In the genomic region with DNA sequence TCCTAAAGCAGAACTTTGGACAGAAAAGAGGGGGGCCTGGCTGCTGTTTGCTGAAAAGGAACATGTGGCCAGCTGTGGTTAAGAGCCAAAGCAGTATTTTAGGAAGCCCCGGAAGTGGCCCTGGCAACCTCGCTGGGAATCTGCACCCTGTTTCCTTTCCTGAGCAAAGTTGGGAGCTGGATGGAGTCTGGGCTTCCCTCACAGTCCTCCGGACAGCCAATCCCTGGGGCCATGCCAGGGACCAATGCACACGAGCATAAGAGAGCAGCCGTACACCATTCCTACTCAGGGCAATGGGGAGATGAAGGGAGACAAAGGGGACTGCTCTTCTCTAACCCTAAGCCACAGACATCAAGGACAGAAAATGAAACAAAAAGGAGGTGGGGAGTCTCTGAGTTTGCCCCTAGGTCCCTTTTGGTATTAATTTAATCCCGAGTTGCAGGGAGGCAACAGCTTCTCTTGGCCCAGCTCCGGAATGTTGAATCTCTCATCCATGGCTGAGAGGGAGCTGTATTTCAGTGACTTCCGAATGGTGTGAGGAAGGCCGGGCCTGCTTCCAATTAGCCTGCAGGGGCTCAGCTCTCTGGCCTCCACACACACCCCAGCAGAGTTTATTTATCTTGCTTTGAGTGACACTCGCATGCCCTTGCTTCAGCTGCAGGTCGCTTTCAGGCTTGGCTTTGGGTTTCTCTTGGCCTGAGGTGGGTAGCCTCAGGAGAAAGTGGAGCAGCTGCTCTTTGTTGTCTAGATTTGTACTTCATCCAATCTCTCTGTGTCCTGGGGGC, we compare ENCODE assay signal across 12 cellular contexts.
DNase-seq lines count a peak whose midpoint lies in the region; ATAC-seq and TF ChIP-seq lines count a peak whose summit lies in the region.
"Had no signal": no experiment of that assay in that cellular context is flagged by ENCODE, and none has a peak within 500 bp of the region (broad histone marks: within the 10 kb centered on the region; RNA-seq: fewer than 3 reads in every experiment).

No MANE protein-coding gene starts in this region.

- no peak for TF ChIP-seq CTCF in fibroblast of the aortic adventitia (IDR thresholded peaks at IDR 0.05; ENCODE audit: insufficient read depth, low read length)
- no peak for TF ChIP-seq CTCF in sigmoid colon (IDR thresholded peaks at IDR 0.05)

- H3K9me3 ChIP-seq in sigmoid colon, result no peaks in the 10 kb centered on the region

- peaks cover 0 to 32% (median 26%) of the 10 kb centered on the region in 4 donors for H3K4me1 ChIP-seq in sigmoid colon

- peaks cover 0 to 17% (median 0%) of the 10 kb centered on the region in 4 donors for H3K36me3 ChIP-seq in sigmoid colon

- no peak for TF ChIP-seq POLR2A in sigmoid colon (IDR thresholded peaks at IDR 0.05)

- no peak for TF ChIP-seq EP300 in sigmoid colon (IDR thresholded peaks at IDR 0.05)

- no peak overlapping the region for H3K4me3 ChIP-seq in fibroblast of the aortic adventitia (ENCODE audit: low read depth, low read length)
- no peak overlapping the region for H3K4me3 ChIP-seq in sigmoid colon

- no peaks in the 10 kb centered on the region for H3K27me3 ChIP-seq in sigmoid colon

- peak overlapping the region; percentile 44 to 62 (median 52) for H3K27ac ChIP-seq in sigmoid colon

- intact Hi-C loops in sigmoid colon (cut with DNase I), result loop anchor here (2.0 kb wide), 1 partner anchor 149 kb away; no protein-coding TSS in a partner anchor

- WGBS in sigmoid colon, 2 donors, result 72 to 83% methylated on average over 11 of the region's 11 CpGs

- ATAC-seq in SK-N-SH treated with all-trans-retinoic acid at 6 μM for 48 hours, result peak; percentile 45
- no peak for ATAC-seq in GM21619 (IDR thresholded peaks at IDR 0.05; ENCODE audit: unreplicated experiment)
- ATAC-seq: activated CD8-positive, alpha-beta memory T cell treated with anti-CD3 and anti-CD28 coated beads, Interleukin-2, amount 10 ng/mL, durations not matched to agents 7 days and 5 days; esophagus mucosa; left colon; PC-3 had no signal

- peak; percentile 50 for DNase-seq in ELR (ENCODE audit: low read depth)
- peak; percentile 72 for DNase-seq in fibroblast of the aortic adventitia (ENCODE audit: low read depth)
- peak; percentile 74 for DNase-seq in sigmoid colon
- no peak for DNase-seq in D341Med (ENCODE audit: low spot score)
- DNase-seq in NOMO-1 (lab: John Stamatoyannopoulos, UW; ENCODE audit: unreplicated experiment in 2 of 2), result no peak
- DNase-seq in NCI-H2171 treated with DMSO at 0.1 percent for 48 hours (lab: John Stamatoyannopoulos, UW), result no peak
- DNase-seq: activated CD8-positive, alpha-beta memory T cell treated with anti-CD3 and anti-CD28 coated beads, Interleukin-2, amount 10 ng/mL, durations not matched to agents 7 days and 5 days; left colon; PC-3 had no signal

TF ChIP-seq in SK-N-SH treated with all-trans-retinoic acid at 6 μM for 48 hours, 23 proteins besides CTCF, POLR2A, EP300 and RAD21:
- TF ChIP-seq BACH2 (CRISPR knock-in tag; IDR thresholded peaks at IDR 0.05; ENCODE audit: borderline replicate concordance) (no peak), GLIS3 (CRISPR knock-in tag; IDR thresholded peaks at IDR 0.05) (no peak)

Comparison
In these comparisons a context has a peak if more than half of its experiments do, and no peak if none do; other contexts are left out.
1. DNase-seq: peak in ELR (single experiment), fibroblast of the aortic adventitia (single experiment) and sigmoid colon (single experiment); none in D341Med (single experiment), NOMO-1 (0 of 2) and NCI-H2171 treated with DMSO at 0.1 percent for 48 hours (single experiment).